8 cellular contexts compared by ENCODE assay signal in the genomic region with DNA sequence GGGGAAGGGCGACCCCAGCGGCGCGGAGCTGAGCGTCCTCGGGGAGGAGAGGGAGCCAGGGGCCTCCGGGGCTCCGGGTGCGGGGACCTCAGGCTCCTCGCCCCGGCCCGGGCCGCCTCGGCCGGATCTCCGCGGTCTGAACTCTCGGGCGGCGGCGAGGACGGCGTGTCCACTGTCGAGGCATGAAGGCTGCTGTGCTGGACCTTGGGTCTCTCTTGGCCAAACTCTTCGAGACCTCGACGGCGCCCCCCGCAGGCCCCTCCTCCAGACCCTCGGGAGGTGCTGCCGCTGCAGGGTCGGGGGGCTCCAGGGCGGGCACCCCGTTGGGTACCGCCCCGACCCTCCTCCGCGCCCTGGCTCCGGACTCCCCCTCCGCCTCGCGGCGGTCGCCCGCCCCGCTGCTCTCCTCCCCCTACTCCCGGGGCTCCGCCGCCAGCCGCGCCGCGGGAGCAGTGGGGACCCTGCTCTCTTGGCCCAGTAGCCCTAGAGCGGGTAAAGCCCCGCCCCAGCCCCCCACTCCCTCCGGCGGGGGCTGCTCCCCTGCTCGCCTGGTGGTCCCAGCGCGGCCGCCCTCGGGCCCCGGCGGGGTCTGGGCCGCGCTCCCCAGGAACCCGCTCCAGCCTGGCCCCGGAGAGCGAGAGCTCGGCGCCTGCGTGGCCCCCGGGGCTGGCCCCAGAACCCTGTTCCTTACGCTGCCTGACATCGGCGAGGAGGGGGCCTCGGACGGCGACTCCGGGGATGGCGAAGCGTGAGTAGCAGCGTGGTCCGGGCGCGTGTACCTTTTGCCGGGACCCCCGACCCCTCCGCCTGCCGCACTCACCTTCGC. TPM values are rescaled to one million over a fixed set of nuclear protein-coding genes. Genes with fewer than 3 reads are reported as not detected.
DNase-seq lines count a peak whose midpoint lies in the region; ATAC-seq, FAIRE-seq and TF ChIP-seq lines count a peak whose summit lies in the region.

No MANE protein-coding gene starts in this region.

- TF ChIP-seq POLR2A in H54 (IDR thresholded peaks at IDR 0.05; ENCODE audit: low read depth, low read length): no peak

- no peaks in the 10 kb centered on the region for H3K36me3 Mint-ChIP-seq in CD4-positive, alpha-beta T cell (ENCODE audit: low read depth)
- no peaks in the 10 kb centered on the region for H3K36me3 Mint-ChIP-seq in stimulated activated naive CD8-positive, alpha-beta T cell treated with anti-CD3 and anti-CD28 coated beads, Interleukin-15, Interleukin-2, amounts not matched to agents 100 ng/mL and 50 ng/mL, for 24 hours (ENCODE audit: low read depth)

- no peak for FAIRE-seq in H54 (lab: Jason Lieb, UNC)

- H3K36me3 ChIP-seq in kidney epithelial cell (ENCODE audit: control insufficient read depth, insufficient read depth, low read length): no peaks in the 10 kb centered on the region

- H3K27me3 ChIP-seq in CD4-positive, alpha-beta T cell (ENCODE audit: control insufficient read depth, insufficient read depth, low read length): peaks cover 48% of the 10 kb centered on the region
- H3K27me3 ChIP-seq in kidney epithelial cell (ENCODE audit: control insufficient read depth, insufficient read depth, low read length): no peaks in the 10 kb centered on the region

- H3K27me3 Mint-ChIP-seq in CD4-positive, alpha-beta T cell: peaks cover 72% of the 10 kb centered on the region
- peaks cover 57% of the 10 kb centered on the region for H3K27me3 Mint-ChIP-seq in stimulated activated naive CD8-positive, alpha-beta T cell treated with anti-CD3 and anti-CD28 coated beads, Interleukin-15, Interleukin-2, amounts not matched to agents 100 ng/mL and 50 ng/mL, for 24 hours

- H3K9me3 ChIP-seq in CD4-positive, alpha-beta T cell (ENCODE audit: control insufficient read depth, low read length): no peaks in the 10 kb centered on the region

- POLR2A ChIA-PET in CD4-positive, alpha-beta T cell (lab: Charles Lee): interaction anchor here (2.2 kb wide), 1 partner anchor 87 kb away, joined by 18 read pairs; the partner anchor contains the start of gene CYP4V2

- in situ Hi-C loops in astrocyte of the spinal cord (cut with HindIII; ENCODE audit: low sequenced_read_pairs): no loop called here

- CTCF ChIA-PET in CD4-positive, alpha-beta T cell (lab: Charles Lee): no interaction called here

- H3K9me3 Mint-ChIP-seq in CD4-positive, alpha-beta T cell: no peaks in the 10 kb centered on the region
- H3K9me3 Mint-ChIP-seq in stimulated activated naive CD8-positive, alpha-beta T cell treated with anti-CD3 and anti-CD28 coated beads, Interleukin-15, Interleukin-2, amounts not matched to agents 100 ng/mL and 50 ng/mL, for 24 hours: no peaks in the 10 kb centered on the region

- no peak overlapping the region for H3K27ac ChIP-seq in CD4-positive, alpha-beta T cell (ENCODE audit: low read depth, low read length)

- intact Hi-C loops in CD4-positive, alpha-beta T cell (cut with DNase I, micrococcal nuclease): no loop called here

- H3K27ac Mint-ChIP-seq in CD4-positive, alpha-beta T cell: no peak overlapping the region
- H3K27ac Mint-ChIP-seq in stimulated activated naive CD8-positive, alpha-beta T cell treated with anti-CD3 and anti-CD28 coated beads, Interleukin-15, Interleukin-2, amounts not matched to agents 100 ng/mL and 50 ng/mL, for 24 hours: no peak overlapping the region

- H3K4me3 ChIP-seq in astrocyte of the spinal cord (ENCODE audit: low read depth, low read length): peak overlapping the region; percentile 21
- H3K4me3 ChIP-seq in kidney epithelial cell (ENCODE audit: low read depth, low read length): peak overlapping the region; percentile 66

- H3K4me3 Mint-ChIP-seq in CD4-positive, alpha-beta T cell: peak overlapping the region; percentile 89
- H3K4me3 Mint-ChIP-seq in stimulated activated naive CD8-positive, alpha-beta T cell treated with anti-CD3 and anti-CD28 coated beads, Interleukin-15, Interleukin-2, amounts not matched to agents 100 ng/mL and 50 ng/mL, for 24 hours: peak overlapping the region; percentile 76

- peak; percentile 35 for ATAC-seq in CD4-positive, alpha-beta T cell (ENCODE audit: poor library complexity)
- ATAC-seq in GM19397 (IDR thresholded peaks at IDR 0.05; ENCODE audit: unreplicated experiment): peak; percentile 47
- ATAC-seq in HG03442 (IDR thresholded peaks at IDR 0.05; ENCODE audit: unreplicated experiment): peak; percentile 21

- H3K4me1 Mint-ChIP-seq in CD4-positive, alpha-beta T cell (ENCODE audit: low read depth): peaks cover 13% of the 10 kb centered on the region
- peaks cover 8% of the 10 kb centered on the region for H3K4me1 Mint-ChIP-seq in stimulated activated naive CD8-positive, alpha-beta T cell treated with anti-CD3 and anti-CD28 coated beads, Interleukin-15, Interleukin-2, amounts not matched to agents 100 ng/mL and 50 ng/mL, for 24 hours (ENCODE audit: low read depth)

- no peak for TF ChIP-seq CTCF in CD4-positive, alpha-beta T cell (IDR thresholded peaks at IDR 0.05)
- TF ChIP-seq CTCF in astrocyte of the spinal cord (IDR thresholded peaks at IDR 0.05; ENCODE audit: low read depth, low read length) (no peak), kidney epithelial cell (IDR thresholded peaks at IDR 0.05; ENCODE audit: insufficient read depth, low read length, poor library complexity, severe bottlenecking) (peak; percentile 10)

- peak in 1 of 10 experiments; percentile 5 for DNase-seq in CD4-positive, alpha-beta T cell
- no peak for DNase-seq in astrocyte of the spinal cord (ENCODE audit: low read depth, low spot score)
- DNase-seq in kidney epithelial cell (ENCODE audit: low read depth): no peak
- no peak for DNase-seq in H54 (ENCODE audit: insufficient read length, low spot score)
- no peak for DNase-seq in NCI-H1105 (lab: John Stamatoyannopoulos, UW)

RNA-seq across cellular contexts. Expression of gene FAM149A, which starts 0.6 kb away (rescaled TPM):
- 1 to 10 TPM in 1 of 2 experiments, under 1 TPM in 1; 0.61 to 1.1 TPM for total RNA-seq in CD4-positive, alpha-beta T cell
- 22.2 and 22.9 TPM in 2 replicates for total RNA-seq in kidney epithelial cell

RNA-seq across cellular contexts. Expression of gene TLR3, which starts 36.2 kb away (rescaled TPM):
- under 1 TPM; 0.28 to 0.47 TPM for total RNA-seq in CD4-positive, alpha-beta T cell
- total RNA-seq in kidney epithelial cell: 5.8 and 7.6 TPM in 2 replicates

Comparison
In these comparisons a context has a peak if more than half of its experiments do, and no peak if none do; other contexts are left out.
1. RNA of gene FAM149A, which starts 0.6 kb away (total RNA-seq): 22.2 to 22.9 TPM in kidney epithelial cell; 0.61 to 1.1 TPM in CD4-positive, alpha-beta T cell; every median in the first group is over 10 times any median in the second.
2. Peak in every context shown above with its lines, with median percentiles within 50 percentile points of each other: ATAC-seq.